ENCODE assay signal across 12 cellular contexts in the genomic region with DNA sequence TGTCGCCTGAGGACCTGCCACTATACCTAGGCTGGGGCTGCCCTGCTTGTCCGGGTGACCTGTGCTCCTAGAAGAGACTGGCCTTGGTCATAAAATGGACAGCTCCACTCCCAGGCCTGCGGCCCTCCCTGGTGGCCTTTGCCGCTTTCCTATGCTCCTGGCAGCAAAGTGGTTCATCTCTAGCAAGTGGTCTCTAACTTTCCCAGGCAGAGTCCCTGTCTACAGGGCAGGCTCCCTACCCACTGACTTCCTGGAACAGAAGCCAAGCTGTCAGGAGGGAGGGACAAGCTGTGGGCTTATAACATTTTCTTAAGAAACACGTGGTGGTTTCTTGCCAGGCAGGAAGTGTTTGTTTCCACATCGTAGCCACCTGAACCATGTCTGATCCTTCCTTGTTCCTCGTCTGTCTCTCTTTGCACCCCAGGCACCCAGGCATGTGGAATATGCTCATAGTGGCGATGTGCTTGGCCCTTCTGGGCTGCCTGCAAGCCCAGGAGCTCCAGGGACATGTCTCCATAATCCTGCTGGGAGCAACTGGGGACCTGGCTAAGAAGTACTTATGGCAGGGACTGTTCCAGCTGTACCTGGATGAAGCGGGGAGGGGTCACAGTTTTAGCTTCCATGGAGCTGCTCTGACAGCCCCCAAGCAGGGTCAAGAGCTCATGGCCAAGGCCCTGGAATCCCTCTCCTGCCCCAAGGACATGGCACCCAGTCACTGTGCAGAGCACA. TPM values are rescaled to one million over a fixed set of nuclear protein-coding genes. Genes with fewer than 3 reads are reported as not detected.
DNase-seq lines count a peak whose midpoint lies in the region; ATAC-seq, FAIRE-seq and TF ChIP-seq lines count a peak whose summit lies in the region.
"Had no signal": no experiment of that assay in that cellular context is flagged by ENCODE, and none has a peak within 500 bp of the region (broad histone marks: within the 10 kb centered on the region; RNA-seq: fewer than 3 reads in every experiment).

No MANE protein-coding gene starts in this region.

- WGBS in small intestine, 3 donors: 43 to 58% (median 51%) methylated on average over 9 of the region's 9 CpGs

- no peaks in the 10 kb centered on the region for H3K9me3 Mint-ChIP-seq in activated CD8-positive, alpha-beta T cell treated with anti-CD3 and anti-CD28 coated beads, Interleukin-2, amount 10 ng/mL, durations not matched to agents 7 days and 5 days (ENCODE audit: insufficient read depth)
- no peaks in the 10 kb centered on the region for H3K9me3 Mint-ChIP-seq in activated CD8-positive, alpha-beta T cell treated with anti-CD3 and anti-CD28 coated beads for 36 hours
- H3K9me3 Mint-ChIP-seq in T-helper 1 cell treated with Interleukin-12 subunit alpha and Interleukin-12 subunit beta and Interleukin-4 antibody, amounts not matched to agents 30 μg/mL and 1 μg/mL, for 36 hours: no peaks in the 10 kb centered on the region

- H3K27ac ChIP-seq in small intestine (ENCODE audit: low read depth in 1 of 2, low read length in 1 of 2): peak overlapping the region in 1 of 2 donors; percentile 51

- H3K9me3 ChIP-seq in small intestine (ENCODE audit: control insufficient read depth, low read depth): no peaks in the 10 kb centered on the region

- TF ChIP-seq POLR2A in H54 (IDR thresholded peaks at IDR 0.05; ENCODE audit: low read depth, low read length): no peak

- peak; percentile 42 for DNase-seq in activated CD8-positive, alpha-beta T cell treated with anti-CD3 and anti-CD28 coated beads, Interleukin-2, amount 10 ng/mL, durations not matched to agents 7 days and 5 days
- no peak for DNase-seq in activated CD8-positive, alpha-beta T cell treated with anti-CD3 and anti-CD28 coated beads for 36 hours
- DNase-seq in glomerular visceral epithelial cell (ENCODE audit: extremely low spot score) (peak; percentile 50), small intestine (peak; percentile 75), foreskin fibroblast (no peak), H54 (ENCODE audit: insufficient read length, low spot score) (no peak), urothelium cell line (ENCODE audit: low spot score) (no peak)
- DNase-seq: ACHN; activated CD4-positive, alpha-beta T cell treated with anti-CD3 and anti-CD28 coated beads for 4 hours; foreskin melanocyte; NCI-H187 had no signal

- intact Hi-C loops in activated CD8-positive, alpha-beta T cell treated with anti-CD3 and anti-CD28 coated beads for 36 hours (cut with micrococcal nuclease): no loop called here

- no peak for FAIRE-seq in small intestine (lab: Jason Lieb, UNC)
- FAIRE-seq in H54 (lab: Jason Lieb, UNC): no peak
- no peak for FAIRE-seq in urothelium cell line (lab: Jason Lieb, UNC)

- CTCF ChIA-PET in activated CD8-positive, alpha-beta T cell treated with anti-CD3 and anti-CD28 coated beads, Interleukin-2, amount 10 ng/mL, durations not matched to agents 7 days and 5 days (lab: Charles Lee): interaction anchor here (0.8 to 1.7 kb wide), 9 partner anchors 9 to 251 kb away, joined by 3 to 10 read pairs (median 4); no protein-coding TSS in a partner anchor
- CTCF ChIA-PET in activated CD8-positive, alpha-beta T cell treated with anti-CD3 and anti-CD28 coated beads for 36 hours (lab: Charles Lee): interaction anchor here (0.9 to 1.6 kb wide), 6 partner anchors 22 to 251 kb away, joined by 3 to 7 read pairs (median 4); no protein-coding TSS in a partner anchor

- no peak for TF ChIP-seq CTCF in activated CD8-positive, alpha-beta T cell treated with anti-CD3 and anti-CD28 coated beads for 36 hours (IDR thresholded peaks at IDR 0.05)
- no peak for TF ChIP-seq CTCF in foreskin fibroblast (IDR thresholded peaks at IDR 0.05; ENCODE audit: low read depth, low read length)

- H3K4me1 ChIP-seq in small intestine (ENCODE audit: control insufficient read depth in 2 of 2, insufficient read depth in 1 of 2, low read depth in 1 of 2, low read length in 1 of 2): peaks cover 3 to 15% of the 10 kb centered on the region in 2 donors

- peak; percentile 34 for ATAC-seq in activated CD8-positive, alpha-beta T cell treated with anti-CD3 and anti-CD28 coated beads, Interleukin-2, amount 10 ng/mL, durations not matched to agents 7 days and 5 days
- ATAC-seq in activated CD8-positive, alpha-beta T cell treated with anti-CD3 and anti-CD28 coated beads for 36 hours: no peak

- peaks cover 0 to 2% of the 10 kb centered on the region in 2 donors for H3K36me3 ChIP-seq in small intestine (ENCODE audit: control insufficient read depth in 2 of 2, insufficient read depth in 2 of 2, low read length in 2 of 2)

- H3K4me3 Mint-ChIP-seq in activated CD8-positive, alpha-beta T cell treated with anti-CD3 and anti-CD28 coated beads, Interleukin-2, amount 10 ng/mL, durations not matched to agents 7 days and 5 days: peak overlapping the region; percentile 32
- no peak overlapping the region for H3K4me3 Mint-ChIP-seq in activated CD8-positive, alpha-beta T cell treated with anti-CD3 and anti-CD28 coated beads for 36 hours
- no peak overlapping the region for H3K4me3 Mint-ChIP-seq in T-helper 1 cell treated with Interleukin-12 subunit alpha and Interleukin-12 subunit beta and Interleukin-4 antibody, amounts not matched to agents 30 μg/mL and 1 μg/mL, for 36 hours

- H3K27me3 ChIP-seq in small intestine (ENCODE audit: control insufficient read depth in 2 of 2, insufficient read depth in 2 of 2, low read length in 2 of 2): no peaks in the 10 kb centered on the region

- no peak overlapping the region for H3K4me3 ChIP-seq in small intestine (ENCODE audit: low read depth in 1 of 2, low read length in 2 of 2)
- no peak overlapping the region for H3K4me3 ChIP-seq in foreskin fibroblast (ENCODE audit: low read depth in 1 of 2, low read length in 2 of 2)

- H3K27me3 Mint-ChIP-seq in activated CD8-positive, alpha-beta T cell treated with anti-CD3 and anti-CD28 coated beads, Interleukin-2, amount 10 ng/mL, durations not matched to agents 7 days and 5 days (ENCODE audit: low read depth): no peaks in the 10 kb centered on the region
- H3K27me3 Mint-ChIP-seq in activated CD8-positive, alpha-beta T cell treated with anti-CD3 and anti-CD28 coated beads for 36 hours: no peaks in the 10 kb centered on the region
- no peaks in the 10 kb centered on the region for H3K27me3 Mint-ChIP-seq in T-helper 1 cell treated with Interleukin-12 subunit alpha and Interleukin-12 subunit beta and Interleukin-4 antibody, amounts not matched to agents 30 μg/mL and 1 μg/mL, for 36 hours (ENCODE audit: low read depth)

- H3K4me1 Mint-ChIP-seq in activated CD8-positive, alpha-beta T cell treated with anti-CD3 and anti-CD28 coated beads, Interleukin-2, amount 10 ng/mL, durations not matched to agents 7 days and 5 days (ENCODE audit: low read depth): peaks cover 50% of the 10 kb centered on the region
- peaks cover 29% of the 10 kb centered on the region for H3K4me1 Mint-ChIP-seq in activated CD8-positive, alpha-beta T cell treated with anti-CD3 and anti-CD28 coated beads for 36 hours (ENCODE audit: low read depth)
- H3K4me1 Mint-ChIP-seq in T-helper 1 cell treated with Interleukin-12 subunit alpha and Interleukin-12 subunit beta and Interleukin-4 antibody, amounts not matched to agents 30 μg/mL and 1 μg/mL, for 36 hours (ENCODE audit: low read depth): peaks cover 54% of the 10 kb centered on the region

- H3K27ac Mint-ChIP-seq in activated CD8-positive, alpha-beta T cell treated with anti-CD3 and anti-CD28 coated beads, Interleukin-2, amount 10 ng/mL, durations not matched to agents 7 days and 5 days: peak overlapping the region; percentile 26
- H3K27ac Mint-ChIP-seq in activated CD8-positive, alpha-beta T cell treated with anti-CD3 and anti-CD28 coated beads for 36 hours: no peak overlapping the region
- peak overlapping the region; percentile 71 for H3K27ac Mint-ChIP-seq in T-helper 1 cell treated with Interleukin-12 subunit alpha and Interleukin-12 subunit beta and Interleukin-4 antibody, amounts not matched to agents 30 μg/mL and 1 μg/mL, for 36 hours

- POLR2A ChIA-PET in activated CD8-positive, alpha-beta T cell treated with anti-CD3 and anti-CD28 coated beads, Interleukin-2, amount 10 ng/mL, durations not matched to agents 7 days and 5 days (lab: Charles Lee): interaction anchor here (2.9 kb wide), 1 partner anchor 10 kb away, joined by 17 read pairs; a partner anchor contains a TSS
- POLR2A ChIA-PET in activated CD8-positive, alpha-beta T cell treated with anti-CD3 and anti-CD28 coated beads for 36 hours (lab: Charles Lee): interaction anchor here (0.8 to 1.5 kb wide), 2 partner anchors 9 to 11 kb away, joined by 4 to 5 read pairs; a partner anchor contains a TSS

- no peaks in the 10 kb centered on the region for H3K36me3 Mint-ChIP-seq in activated CD8-positive, alpha-beta T cell treated with anti-CD3 and anti-CD28 coated beads, Interleukin-2, amount 10 ng/mL, durations not matched to agents 7 days and 5 days (ENCODE audit: low read depth)
- H3K36me3 Mint-ChIP-seq in activated CD8-positive, alpha-beta T cell treated with anti-CD3 and anti-CD28 coated beads for 36 hours (ENCODE audit: low read depth): peaks cover 3% of the 10 kb centered on the region
- peaks cover 18% of the 10 kb centered on the region for H3K36me3 Mint-ChIP-seq in T-helper 1 cell treated with Interleukin-12 subunit alpha and Interleukin-12 subunit beta and Interleukin-4 antibody, amounts not matched to agents 30 μg/mL and 1 μg/mL, for 36 hours (ENCODE audit: low read depth)

RNA-seq across cellular contexts. Expression of a gene that starts 10.1 kb away (rescaled TPM):
- 10 to 100 TPM in 1 of 2 experiments, 1 to 10 TPM in 1; 9.7 to 10.2 TPM for total RNA-seq in activated CD8-positive, alpha-beta T cell treated with anti-CD3 and anti-CD28 coated beads, Interleukin-2, amount 10 ng/mL, durations not matched to agents 7 days and 5 days
- total RNA-seq in activated CD8-positive, alpha-beta T cell treated with anti-CD3 and anti-CD28 coated beads for 36 hours: 1 to 10 TPM; 7.5 to 7.8 TPM
- polyA plus RNA-seq in small intestine: 10 to 100 TPM in 1 of 3 donors, 1 to 10 TPM in 2; 2.7 to 25.8 (median 2.9) TPM

RNA-seq across cellular contexts. Expression of a gene that starts 48.0 kb away (rescaled TPM):
- 1 to 10 TPM; 1.1 TPM for total RNA-seq in activated CD8-positive, alpha-beta T cell treated with anti-CD3 and anti-CD28 coated beads, Interleukin-2, amount 10 ng/mL, durations not matched to agents 7 days and 5 days
- 1 to 10 TPM; 1.1 to 1.5 TPM for total RNA-seq in activated CD8-positive, alpha-beta T cell treated with anti-CD3 and anti-CD28 coated beads for 36 hours
- polyA plus RNA-seq in small intestine: 10 to 100 TPM; 30.0 to 69.1 (median 35.3) TPM

Comparison
In these comparisons a context has a peak if more than half of its experiments do, and no peak if none do; other contexts are left out.
1. DNase-seq: peak in activated CD8-positive, alpha-beta T cell treated with anti-CD3 and anti-CD28 coated beads, Interleukin-2, amount 10 ng/mL, durations not matched to agents 7 days and 5 days (single experiment), glomerular visceral epithelial cell (single experiment) and small intestine (single experiment); none in activated CD8-positive, alpha-beta T cell treated with anti-CD3 and anti-CD28 coated beads for 36 hours (single experiment), foreskin fibroblast (0 of 2), H54 (single experiment) and urothelium cell line (single experiment).